Comparison of ENCODE assay signal across 14 cellular contexts in genomic region chr4:183801460-183802168, GRCh38.
A peak's percentile ranks its signal among the peaks of the same experiment; 100 is the strongest.
DNase-seq lines count a peak whose midpoint lies in the region; ATAC-seq and TF ChIP-seq lines count a peak whose summit lies in the region.
"Had no signal": no experiment of that assay in that cellular context is flagged by ENCODE, and none has a peak within 500 bp of the region (broad histone marks: within the 10 kb centered on the region; RNA-seq: fewer than 3 reads in every experiment).

No MANE protein-coding gene starts in this region.

- no peak overlapping the region for H3K27ac Mint-ChIP-seq in WTC11
- H3K27ac Mint-ChIP-seq in stimulated activated memory B cell treated with anti-CD40 and anti-IgM and Interleukin-4, amounts not matched to agents 10 μg/mL and 1 μg/mL and 100 μg/mL, for 72 hours: no peak overlapping the region

- peaks cover 36% of the 10 kb centered on the region for H3K4me1 Mint-ChIP-seq in WTC11
- no peaks in the 10 kb centered on the region for H3K4me1 Mint-ChIP-seq in stimulated activated memory B cell treated with anti-CD40 and anti-IgM and Interleukin-4, amounts not matched to agents 10 μg/mL and 1 μg/mL and 100 μg/mL, for 72 hours

- no peak overlapping the region for H3K4me3 Mint-ChIP-seq in WTC11
- no peak overlapping the region for H3K4me3 Mint-ChIP-seq in stimulated activated memory B cell treated with anti-CD40 and anti-IgM and Interleukin-4, amounts not matched to agents 10 μg/mL and 1 μg/mL and 100 μg/mL, for 72 hours

- H3K9me3 ChIP-seq in lower lobe of right lung (no peaks in the 10 kb centered on the region), upper lobe of right lung (no peaks in the 10 kb centered on the region), BE2C (no peaks in the 10 kb centered on the region)
- H3K9me3 ChIP-seq: Caco-2, SJCRH30 had no signal

- peaks cover 45% of the 10 kb centered on the region for H3K27me3 Mint-ChIP-seq in WTC11 (ENCODE audit: low read depth)
- peaks cover 52% of the 10 kb centered on the region for H3K27me3 Mint-ChIP-seq in stimulated activated memory B cell treated with anti-CD40 and anti-IgM and Interleukin-4, amounts not matched to agents 10 μg/mL and 1 μg/mL and 100 μg/mL, for 72 hours

- H3K36me3 ChIP-seq in lower lobe of right lung (no peaks in the 10 kb centered on the region), upper lobe of right lung (no peaks in the 10 kb centered on the region), BE2C (no peaks in the 10 kb centered on the region)
- H3K36me3 ChIP-seq: SJCRH30 had no signal

- intact Hi-C loops in lower lobe of right lung (cut with DNase I): no loop called here
- intact Hi-C loops in upper lobe of right lung (cut with DNase I): no loop called here

- peaks cover 4% of the 10 kb centered on the region for H3K4me1 ChIP-seq in lower lobe of right lung
- H3K4me1 ChIP-seq in upper lobe of right lung: peaks cover 2% of the 10 kb centered on the region
- no peaks in the 10 kb centered on the region for H3K4me1 ChIP-seq in BE2C
- H3K4me1 ChIP-seq: Caco-2, SJCRH30 had no signal

- DNase-seq in NCI-H2029 treated with DMSO at 0.1 percent for 48 hours (lab: John Stamatoyannopoulos, UW) (peak; percentile 10), NCI-H2029 (lab: John Stamatoyannopoulos, UW) (no peak), WTC11 (ENCODE audit: low spot score) (no peak), lower lobe of right lung (peak; percentile 82), upper lobe of right lung (peak; percentile 85), BE2C (no peak)
- DNase-seq: 8988T, Caco-2, NCI-H1930, SJCRH30 had no signal

- peak; percentile 24 for ATAC-seq in WTC11
- peak; percentile 61 to 68 for ATAC-seq in lower lobe of right lung
- peak; percentile 58 for ATAC-seq in upper lobe of right lung
- ATAC-seq in stimulated activated memory B cell treated with anti-CD40 and anti-IgM and Interleukin-4, amounts not matched to agents 10 μg/mL and 1 μg/mL and 100 μg/mL, for 72 hours: no peak
- ATAC-seq in HG02759 (IDR thresholded peaks at IDR 0.05; ENCODE audit: unreplicated experiment): no peak
- ATAC-seq: K562, Panc1 had no signal

- CTCF ChIA-PET in WTC11 (lab: Charles Lee): interaction anchor here (0.5 kb wide), 1 partner anchor 97 kb away, joined by 3 read pairs; no protein-coding TSS in a partner anchor

- POLR2A ChIA-PET in WTC11 (lab: Charles Lee): no interaction called here

- H3K36me3 Mint-ChIP-seq in WTC11: no peaks in the 10 kb centered on the region
- H3K36me3 Mint-ChIP-seq in stimulated activated memory B cell treated with anti-CD40 and anti-IgM and Interleukin-4, amounts not matched to agents 10 μg/mL and 1 μg/mL and 100 μg/mL, for 72 hours: no peaks in the 10 kb centered on the region

- H3K4me3 ChIP-seq in lower lobe of right lung (no peak overlapping the region), upper lobe of right lung (no peak overlapping the region), BE2C (ENCODE audit: low read depth, low read length) (no peak overlapping the region)
- H3K4me3 ChIP-seq: K562, SJCRH30 had no signal

- H3K27ac ChIP-seq in lower lobe of right lung (no peak overlapping the region), upper lobe of right lung (peak overlapping the region; percentile 24)
- H3K27ac ChIP-seq: SJCRH30 had no signal

- TF ChIP-seq CTCF in WTC11 (IDR thresholded peaks at IDR 0.05) (no peak), lower lobe of right lung (IDR thresholded peaks at IDR 0.05) (no peak), upper lobe of right lung (IDR thresholded peaks at IDR 0.05) (no peak), BE2C (IDR thresholded peaks at IDR 0.05; ENCODE audit: low read depth, low read length) (no peak)

- H3K27me3 ChIP-seq in lower lobe of right lung (ENCODE audit: low read depth): peaks cover 30% of the 10 kb centered on the region
- peaks cover 18% of the 10 kb centered on the region for H3K27me3 ChIP-seq in upper lobe of right lung
- H3K27me3 ChIP-seq in BE2C: peaks cover 41% of the 10 kb centered on the region
- H3K27me3 ChIP-seq: SJCRH30 had no signal

- H3K9me3 Mint-ChIP-seq in WTC11: 0 out of 2 replicates have a peak, but pooled peaks cover 3% of the 10 kb centered on the region
- H3K9me3 Mint-ChIP-seq in stimulated activated memory B cell treated with anti-CD40 and anti-IgM and Interleukin-4, amounts not matched to agents 10 μg/mL and 1 μg/mL and 100 μg/mL, for 72 hours: peaks cover 4% of the 10 kb centered on the region

TF ChIP-seq in WTC11, 78 proteins besides CTCF, POLR2A, EP300 and RAD21 (continues in another document):
- TF ChIP-seq RORB (CRISPR knock-in tag; IDR thresholded peaks at IDR 0.05): no peak
- peak; percentile 31; the same call in 1 of the 2 replicates for TF ChIP-seq ZNF281 (CRISPR knock-in tag; IDR thresholded peaks at IDR 0.05)
- no peak for TF ChIP-seq ATF2 (CRISPR knock-in tag; IDR thresholded peaks at IDR 0.05; ENCODE audit: borderline replicate concordance, low read depth)
- TF ChIP-seq, protein P1, sequence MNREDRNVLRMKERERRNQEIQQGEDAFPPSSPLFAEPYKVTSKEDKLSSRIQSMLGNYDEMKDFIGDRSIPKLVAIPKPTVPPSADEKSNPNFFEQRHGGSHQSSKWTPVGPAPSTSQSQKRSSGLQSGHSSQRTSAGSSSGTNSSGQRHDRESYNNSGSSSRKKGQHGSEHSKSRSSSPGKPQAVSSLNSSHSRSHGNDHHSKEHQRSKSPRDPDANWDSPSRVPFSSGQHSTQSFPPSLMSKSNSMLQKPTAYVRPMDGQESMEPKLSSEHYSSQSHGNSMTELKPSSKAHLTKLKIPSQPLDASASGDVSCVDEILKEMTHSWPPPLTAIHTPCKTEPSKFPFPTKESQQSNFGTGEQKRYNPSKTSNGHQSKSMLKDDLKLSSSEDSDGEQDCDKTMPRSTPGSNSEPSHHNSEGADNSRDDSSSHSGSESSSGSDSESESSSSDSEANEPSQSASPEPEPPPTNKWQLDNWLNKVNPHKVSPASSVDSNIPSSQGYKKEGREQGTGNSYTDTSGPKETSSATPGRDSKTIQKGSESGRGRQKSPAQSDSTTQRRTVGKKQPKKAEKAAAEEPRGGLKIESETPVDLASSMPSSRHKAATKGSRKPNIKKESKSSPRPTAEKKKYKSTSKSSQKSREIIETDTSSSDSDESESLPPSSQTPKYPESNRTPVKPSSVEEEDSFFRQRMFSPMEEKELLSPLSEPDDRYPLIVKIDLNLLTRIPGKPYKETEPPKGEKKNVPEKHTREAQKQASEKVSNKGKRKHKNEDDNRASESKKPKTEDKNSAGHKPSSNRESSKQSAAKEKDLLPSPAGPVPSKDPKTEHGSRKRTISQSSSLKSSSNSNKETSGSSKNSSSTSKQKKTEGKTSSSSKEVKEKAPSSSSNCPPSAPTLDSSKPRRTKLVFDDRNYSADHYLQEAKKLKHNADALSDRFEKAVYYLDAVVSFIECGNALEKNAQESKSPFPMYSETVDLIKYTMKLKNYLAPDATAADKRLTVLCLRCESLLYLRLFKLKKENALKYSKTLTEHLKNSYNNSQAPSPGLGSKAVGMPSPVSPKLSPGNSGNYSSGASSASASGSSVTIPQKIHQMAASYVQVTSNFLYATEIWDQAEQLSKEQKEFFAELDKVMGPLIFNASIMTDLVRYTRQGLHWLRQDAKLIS (CRISPR knock-in tag; IDR thresholded peaks at IDR 0.05; ENCODE audit: borderline replicate concordance): no peak
- TF ChIP-seq ZNF263 (CRISPR knock-in tag; IDR thresholded peaks at IDR 0.05; ENCODE audit: low read depth): no peak
- TF ChIP-seq ZNF317 (CRISPR knock-in tag; IDR thresholded peaks at IDR 0.05; ENCODE audit: borderline replicate concordance, low read depth): 0 out of 2 replicates have a peak, but pooled peaks have one; percentile 31
- peak; percentile 88 for TF ChIP-seq ZNF423 (CRISPR knock-in tag; IDR thresholded peaks at IDR 0.05)
- TF ChIP-seq HMGA2 (CRISPR knock-in tag; IDR thresholded peaks at IDR 0.05): no peak
- no peak for TF ChIP-seq CREM (CRISPR knock-in tag; IDR thresholded peaks at IDR 0.05)

Comparison
In these comparisons a context has a peak if more than half of its experiments do, and no peak if none do; other contexts are left out.
1. DNase-seq: peak in NCI-H2029 treated with DMSO at 0.1 percent for 48 hours (single experiment), lower lobe of right lung (single experiment) and upper lobe of right lung (single experiment); none in NCI-H2029 (single experiment), WTC11 (single experiment) and BE2C (single experiment).
2. ATAC-seq: peak in WTC11 (single experiment), lower lobe of right lung (2 of 2) and upper lobe of right lung (single experiment); none in stimulated activated memory B cell treated with anti-CD40 and anti-IgM and Interleukin-4, amounts not matched to agents 10 μg/mL and 1 μg/mL and 100 μg/mL, for 72 hours (single experiment) and HG02759 (single experiment).